In genomic region chr17:73710095-73710592, GRCh38 we compare ENCODE assay signal across 8 cellular contexts.
A peak's percentile ranks its signal among the peaks of the same experiment; 100 is the strongest.
DNase-seq lines count a peak whose midpoint lies in the region; ATAC-seq, FAIRE-seq and TF ChIP-seq lines count a peak whose summit lies in the region.

No MANE protein-coding gene starts in this region.

- peak; percentile 59 for TF ChIP-seq CTCF in AG04450 (IDR thresholded peaks at IDR 0.05; ENCODE audit: low read depth, low read length)
- TF ChIP-seq CTCF in epithelial cell of proximal tubule (conservative IDR thresholded peaks at IDR 0.05; ENCODE audit: low read depth, low read length): peak; percentile 79

- peaks cover 8 to 12% of the 10 kb centered on the region in 2 donors for H3K4me1 Mint-ChIP-seq in natural killer cell treated with Interleukin-12 subunit alpha and Interleukin-12 subunit beta and Interleukin-15 and Interleukin-18, amount 100 ng/mL, for 72 hours (ENCODE audit: low read depth in 2 of 2)

- H3K27me3 ChIP-seq in AG04450 (ENCODE audit: control insufficient read depth, insufficient read depth, low read length): no peaks in the 10 kb centered on the region

- H3K27me3 Mint-ChIP-seq in natural killer cell treated with Interleukin-12 subunit alpha and Interleukin-12 subunit beta and Interleukin-15 and Interleukin-18, amount 100 ng/mL, for 72 hours: peaks cover 19 to 45% of the 10 kb centered on the region in 2 donors

- no peak overlapping the region for H3K27ac ChIP-seq in AG04450 (ENCODE audit: low read depth, low read length)

- H3K4me3 ChIP-seq in AG04450 (ENCODE audit: low read depth, low read length) (no peak overlapping the region), epithelial cell of proximal tubule (ENCODE audit: low read depth, low read length) (no peak overlapping the region)

- H3K36me3 Mint-ChIP-seq in natural killer cell treated with Interleukin-12 subunit alpha and Interleukin-12 subunit beta and Interleukin-15 and Interleukin-18, amount 100 ng/mL, for 72 hours: no peaks in the 10 kb centered on the region

- peak; percentile 44 to 62 for ATAC-seq in natural killer cell treated with Interleukin-12 subunit alpha and Interleukin-12 subunit beta and Interleukin-15 and Interleukin-18, amount 100 ng/mL, for 72 hours
- ATAC-seq in HG02840 (IDR thresholded peaks at IDR 0.05; ENCODE audit: low FRiP score, unreplicated experiment): no peak

- peak; percentile 68 for FAIRE-seq in GM19239 (lab: Jason Lieb, UNC)

- H3K9me3 Mint-ChIP-seq in natural killer cell treated with Interleukin-12 subunit alpha and Interleukin-12 subunit beta and Interleukin-15 and Interleukin-18, amount 100 ng/mL, for 72 hours: no peaks in the 10 kb centered on the region

- no peak overlapping the region for H3K27ac Mint-ChIP-seq in natural killer cell treated with Interleukin-12 subunit alpha and Interleukin-12 subunit beta and Interleukin-15 and Interleukin-18, amount 100 ng/mL, for 72 hours

- H3K4me3 Mint-ChIP-seq in natural killer cell treated with Interleukin-12 subunit alpha and Interleukin-12 subunit beta and Interleukin-15 and Interleukin-18, amount 100 ng/mL, for 72 hours: no peak overlapping the region

- CTCF ChIA-PET in AG04450 (lab: Charles Lee): interaction anchor here (0.6 to 2.8 kb wide), 3 partner anchors 280 to 789 kb away, joined by 3 to 16 read pairs (median 9); no protein-coding TSS in a partner anchor

- DNase-seq in AG04450 (ENCODE audit: low read depth, low spot score): peak; percentile 2
- DNase-seq in GM19239 (ENCODE audit: insufficient read length, low spot score): peak; percentile 62
- peak; percentile 82 for DNase-seq in NCI-H774 (lab: John Stamatoyannopoulos, UW)
- peak; percentile 39 for DNase-seq in activated CD8-positive, alpha-beta memory T cell treated with anti-CD3 and anti-CD28 coated beads, Interleukin-2, amount 50 U/mL, for 24 hours (ENCODE audit: extremely low read depth)
- DNase-seq in epithelial cell of proximal tubule (ENCODE audit: low read depth): peak; percentile 7
- peak; percentile 71 for DNase-seq in natural killer cell treated with Interleukin-12 subunit alpha and Interleukin-12 subunit beta and Interleukin-15 and Interleukin-18, amount 100 ng/mL, for 72 hours (ENCODE audit: low spot score)
- DNase-seq in stromal cell of bone marrow (ENCODE audit: low read depth): peak; percentile 13

- H3K9me3 ChIP-seq in AG04450 (ENCODE audit: control insufficient read depth, insufficient read depth, low read length): peaks cover 8% of the 10 kb centered on the region

- POLR2A ChIA-PET in AG04450 (lab: Yijun Ruan, JAX): no interaction called here

Comparison
In these comparisons a context has a peak if more than half of its experiments do, and no peak if none do; other contexts are left out.
1. DNase-seq: peak in every context shown above with its lines; median percentile 82 in NCI-H774; 71 in natural killer cell treated with Interleukin-12 subunit alpha and Interleukin-12 subunit beta and Interleukin-15 and Interleukin-18, amount 100 ng/mL, for 72 hours; 62 in GM19239; 39 in activated CD8-positive, alpha-beta memory T cell treated with anti-CD3 and anti-CD28 coated beads, Interleukin-2, amount 50 U/mL, for 24 hours; 13 in stromal cell of bone marrow; 7 in epithelial cell of proximal tubule; 2 in AG04450.